Comparison of ENCODE assay signal across 2 cellular contexts in genomic region chr6:26835707-26836106, GRCh38.
DNase-seq lines count a peak whose midpoint lies in the region; ATAC-seq lines count a peak whose summit lies in the region.
"Not testable (repeated sequence)": the region's sequence is repeated elsewhere in the genome, so short reads cannot be mapped to it uniquely, and the experiment has no call there.

No MANE protein-coding gene starts in this region.

- H3K36me3 ChIP-seq in SK-N-MC (ENCODE audit: insufficient read depth, low read length), result not testable (repeated sequence)

- not testable (repeated sequence) for ATAC-seq in Right ventricle myocardium inferior

- intact Hi-C loops in Right ventricle myocardium inferior (cut with DNase I), result not testable (repeated sequence)

- H3K9ac ChIP-seq in SK-N-MC (ENCODE audit: insufficient read length), result not testable (repeated sequence)

- H3K9me3 ChIP-seq in SK-N-MC (ENCODE audit: low read depth, low read length), result not testable (repeated sequence)

- not testable (repeated sequence) for H3K27ac ChIP-seq in SK-N-MC

- not testable (repeated sequence) for H3K4me3 ChIP-seq in SK-N-MC

- DNase-seq in SK-N-MC (ENCODE audit: low read depth, low spot score) (peak; percentile 20), Right ventricle myocardium inferior (ENCODE audit: missing footprints) (peak; percentile 32)
